10 cellular contexts compared by ENCODE assay signal in the genomic region with DNA sequence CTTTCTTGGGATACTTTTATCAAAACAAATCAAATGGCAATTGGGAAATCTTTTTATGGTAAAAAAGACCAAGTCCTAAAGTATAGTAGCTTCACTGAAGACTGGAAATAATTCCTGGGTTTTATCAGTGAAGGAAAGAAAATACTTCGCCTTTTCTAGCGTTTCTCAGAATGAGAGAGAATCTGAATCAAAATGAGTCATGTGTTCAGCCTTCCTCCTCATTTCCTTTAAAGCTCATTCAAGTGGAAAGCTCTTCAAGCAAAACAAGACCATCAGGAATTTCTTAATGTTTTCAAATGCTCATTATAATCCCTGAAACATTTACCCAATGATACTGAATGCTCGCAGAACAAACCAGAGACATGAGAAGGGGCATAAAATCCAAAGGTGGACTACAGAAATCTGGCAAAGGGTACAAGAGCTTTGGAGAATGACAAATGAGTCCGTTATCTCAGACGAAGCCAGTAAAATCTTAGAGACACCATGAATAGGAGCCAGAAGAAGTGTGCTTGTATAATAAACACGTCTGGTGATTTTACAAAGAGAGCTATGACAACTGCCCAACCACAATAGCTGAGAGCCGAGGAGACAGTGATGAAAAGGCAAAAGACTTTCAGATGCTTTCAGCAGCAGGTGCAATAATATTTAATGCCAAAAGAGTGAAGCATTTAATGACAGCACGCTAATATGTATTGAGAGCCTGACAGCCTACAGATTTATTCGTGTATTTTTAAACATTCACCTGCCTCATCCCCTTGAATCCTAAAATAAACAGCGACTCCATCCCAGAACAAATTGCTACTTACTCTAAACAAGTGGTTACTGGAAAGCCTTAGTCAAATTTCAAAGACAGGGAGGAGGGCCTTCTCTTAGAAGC. TPM values are rescaled to one million over a fixed set of nuclear protein-coding genes. Genes with fewer than 3 reads are reported as not detected.
DNase-seq lines count a peak whose midpoint lies in the region; ATAC-seq, FAIRE-seq and TF ChIP-seq lines count a peak whose summit lies in the region.
"Had no signal": no experiment of that assay in that cellular context is flagged by ENCODE, and none has a peak within 500 bp of the region (broad histone marks: within the 10 kb centered on the region; RNA-seq: fewer than 3 reads in every experiment).

No MANE protein-coding gene starts in this region.

- peaks cover 29% of the 10 kb centered on the region for H3K4me1 ChIP-seq in MM.1S (ENCODE audit: low read length)
- H3K4me1 ChIP-seq: colonic mucosa had no signal

- no peak overlapping the region for H3K27ac ChIP-seq in CD4-positive, alpha-beta T cell (ENCODE audit: low read depth, low read length)
- H3K27ac ChIP-seq in MM.1S (ENCODE audit: low read length) (no peak overlapping the region), brain microvascular endothelial cell (no peak overlapping the region)
- H3K27ac ChIP-seq: colonic mucosa had no signal

- H3K27me3 Mint-ChIP-seq in nephron (ENCODE audit: low read depth), result no peaks in the 10 kb centered on the region
- no peaks in the 10 kb centered on the region for H3K27me3 Mint-ChIP-seq in CD4-positive, alpha-beta T cell

- H3K4me1 Mint-ChIP-seq in nephron, result peaks cover 77% of the 10 kb centered on the region
- H3K4me1 Mint-ChIP-seq in CD4-positive, alpha-beta T cell (ENCODE audit: low read depth), result no peaks in the 10 kb centered on the region

- H3K36me3 ChIP-seq in MM.1S (replicated peaks; ENCODE audit: insufficient read depth, low read length), result no peaks in the 10 kb centered on the region
- H3K36me3 ChIP-seq in brain microvascular endothelial cell (replicated peaks), result peaks cover 8% of the 10 kb centered on the region

- no peak overlapping the region for H2AFZ ChIP-seq in MM.1S (ENCODE audit: low read length)

- peak overlapping the region; percentile 54 to 84 (median 62) for H3K27ac Mint-ChIP-seq in nephron
- no peak overlapping the region for H3K27ac Mint-ChIP-seq in CD4-positive, alpha-beta T cell

- CTCF ChIA-PET in AG04449 (lab: Yijun Ruan, JAX), result interaction anchor here (0.7 to 5.9 kb wide), 7 partner anchors 8 to 854 kb away, joined by 3 to 36 read pairs (median 4); partner anchors contain the start of gene HRK
- CTCF ChIA-PET in CD4-positive, alpha-beta T cell (lab: Charles Lee), result interaction anchor here (1.1 to 1.5 kb wide), 2 partner anchors 10 to 15 kb away, joined by 3 to 6 read pairs; no protein-coding TSS in a partner anchor

- no peaks in the 10 kb centered on the region for H3K9me2 ChIP-seq in MM.1S (replicated peaks; ENCODE audit: insufficient read depth, low read length)

- in situ Hi-C loops in brain microvascular endothelial cell (cut with HindIII; ENCODE audit: low pct_ligation_motif_present, low sequenced_read_pairs), result no loop called here

- H3K4me3 Mint-ChIP-seq in nephron, result peak overlapping the region in 1 of 3 experiments; percentile 3
- H3K4me3 Mint-ChIP-seq in CD4-positive, alpha-beta T cell, result no peak overlapping the region

- POLR2A ChIA-PET in AG04449 (lab: Yijun Ruan, JAX), result interaction anchor here (0.6 kb wide), 1 partner anchor 729 kb away, joined by 3 read pairs; no protein-coding TSS in a partner anchor
- POLR2A ChIA-PET in CD4-positive, alpha-beta T cell (lab: Charles Lee), result interaction anchor here (1.1 kb wide), 1 partner anchor 10 kb away, joined by 3 read pairs; no protein-coding TSS in a partner anchor

- H3K9me3 ChIP-seq in CD4-positive, alpha-beta T cell (ENCODE audit: control insufficient read depth, low read length), result no peaks in the 10 kb centered on the region
- H3K9me3 ChIP-seq in MM.1S (replicated peaks; ENCODE audit: insufficient read depth, low read length), result no peaks in the 10 kb centered on the region
- H3K9me3 ChIP-seq: colonic mucosa had no signal

- H3K4me3 ChIP-seq in AG04449 (ENCODE audit: low read depth, low read length) (no peak overlapping the region), MM.1S (ENCODE audit: low read length) (no peak overlapping the region), brain microvascular endothelial cell (ENCODE audit: low read depth, low read length) (no peak overlapping the region)
- H3K4me3 ChIP-seq: colonic mucosa had no signal

- ATAC-seq in CD4-positive, alpha-beta T cell (ENCODE audit: poor library complexity), result no peak

- no peak overlapping the region for H3K4me2 ChIP-seq in MM.1S (ENCODE audit: low read depth, low read length)

- H3K9ac ChIP-seq in MM.1S (ENCODE audit: low read length), result no peak overlapping the region

- no peaks in the 10 kb centered on the region for H3K27me3 ChIP-seq in CD4-positive, alpha-beta T cell (ENCODE audit: control insufficient read depth, insufficient read depth, low read length)
- no peaks in the 10 kb centered on the region for H3K27me3 ChIP-seq in MM.1S (replicated peaks; ENCODE audit: insufficient read depth, low read length)
- no peaks in the 10 kb centered on the region for H3K27me3 ChIP-seq in brain microvascular endothelial cell (replicated peaks)
- H3K27me3 ChIP-seq: colonic mucosa had no signal

- intact Hi-C loops in CD4-positive, alpha-beta T cell (cut with DNase I, micrococcal nuclease), result no loop called here

- DNase-seq in AG04449 (ENCODE audit: low read depth, low spot score) (peak; percentile 14), NCI-H128 (lab: John Stamatoyannopoulos, UW; ENCODE audit: unreplicated experiment) (peak; percentile 63), dermis blood vessel endothelial cell (peak; percentile 54), MM.1S (no peak), HTR-8/SVneo (ENCODE audit: insufficient read length, low spot score) (no peak), brain microvascular endothelial cell (no peak)
- DNase-seq in CD4-positive, alpha-beta T cell, result no peak
- DNase-seq: colonic mucosa had no signal

- H3K79me2 ChIP-seq in MM.1S (ENCODE audit: low read length), result peaks cover 11% of the 10 kb centered on the region

- TF ChIP-seq CTCF in AG04449 (IDR thresholded peaks at IDR 0.05; ENCODE audit: insufficient read depth, low read length, missing control alignments) (no peak), nephron (IDR thresholded peaks at IDR 0.05; ENCODE audit: unreplicated experiment in 3 of 3) (no peak), MM.1S (IDR thresholded peaks at IDR 0.05; ENCODE audit: low read length) (no peak), brain microvascular endothelial cell (IDR thresholded peaks at IDR 0.05; ENCODE audit: low read depth, low read length, missing control alignments) (no peak)
- no peak for TF ChIP-seq CTCF in CD4-positive, alpha-beta T cell (IDR thresholded peaks at IDR 0.05)

- H3K9me3 Mint-ChIP-seq in nephron, result no peaks in the 10 kb centered on the region
- H3K9me3 Mint-ChIP-seq in CD4-positive, alpha-beta T cell, result no peaks in the 10 kb centered on the region

- peaks cover 40% of the 10 kb centered on the region for H3K36me3 Mint-ChIP-seq in nephron (ENCODE audit: low read depth)
- peaks cover 85% of the 10 kb centered on the region for H3K36me3 Mint-ChIP-seq in CD4-positive, alpha-beta T cell (ENCODE audit: low read depth)

- H4K20me1 ChIP-seq in MM.1S (ENCODE audit: insufficient read depth, low read length), result no peaks in the 10 kb centered on the region

- H3F3A ChIP-seq in MM.1S (ENCODE audit: insufficient read depth, low read length), result peaks cover 12% of the 10 kb centered on the region; the same call in 1 of the 2 replicates

- no peak for FAIRE-seq in HTR-8/SVneo (lab: Jason Lieb, UNC)
- FAIRE-seq: GM19239 had no signal

RNA-seq across cellular contexts. Expression of gene SPRING1, which starts 19.1 kb away (rescaled TPM):
- total RNA-seq in dermis blood vessel endothelial cell, result 44.4 and 54.6 TPM in 2 replicates
- 1 to 10 TPM; 7.6 to 7.8 TPM for total RNA-seq in CD4-positive, alpha-beta T cell

RNA-seq across cellular contexts. Expression of gene RNFT2, which starts 19.3 kb away (rescaled TPM):
- total RNA-seq in dermis blood vessel endothelial cell, result 2.2 and 2.9 TPM in 2 replicates
- 1 to 10 TPM; 4.9 to 6.0 TPM for total RNA-seq in CD4-positive, alpha-beta T cell

Comparison
In these comparisons a context has a peak if more than half of its experiments do, and no peak if none do; other contexts are left out.
1. DNase-seq: peak in AG04449 (single experiment), NCI-H128 (single experiment) and dermis blood vessel endothelial cell (single experiment); none in CD4-positive, alpha-beta T cell (0 of 10), MM.1S (single experiment), HTR-8/SVneo (single experiment) and brain microvascular endothelial cell (single experiment).